Comparison of ENCODE assay signal across 25 cellular contexts in genomic region chr1:18290740-18291412, GRCh38.
A peak's percentile ranks its signal among the peaks of the same experiment; 100 is the strongest.
DNase-seq lines count a peak whose midpoint lies in the region; ATAC-seq lines count a peak whose summit lies in the region.
"Had no signal": no experiment of that assay in that cellular context is flagged by ENCODE, and none has a peak within 500 bp of the region (broad histone marks: within the 10 kb centered on the region; RNA-seq: fewer than 3 reads in every experiment).

No MANE protein-coding gene starts in this region.

- no peaks in the 10 kb centered on the region for H3K27me3 ChIP-seq in H7 (ENCODE audit: control insufficient read depth, insufficient read depth, low read length)
- no peaks in the 10 kb centered on the region for H3K27me3 ChIP-seq in NT2/D1 (ENCODE audit: insufficient read depth, insufficient read length)
- H3K27me3 ChIP-seq: BLaER1 had no signal

- DNase-seq in DMS153 (lab: John Stamatoyannopoulos, UW), result peak; percentile 74
- DNase-seq in H7, result peak; percentile 77
- no peak for DNase-seq in NT2/D1 (ENCODE audit: low read depth, low spot score)
- DNase-seq in Right ventricle myocardium inferior (ENCODE audit: missing footprints), result no peak
- no peak for DNase-seq in amniotic stem cell (lab: John Stamatoyannopoulos, UW)
- DNase-seq in activated CD4-positive, alpha-beta T cell treated with anti-CD3 and anti-CD28 coated beads, Interleukin-2, amount 10 ng/mL, durations not matched to agents 24 days and 14 days, result no peak
- DNase-seq: activated CD4-positive, alpha-beta memory T cell treated with anti-CD3 and anti-CD28 coated beads, Interleukin-2, amount 10 ng/mL, durations not matched to agents 7 days and 5 days; activated CD8-positive, alpha-beta memory T cell treated with anti-CD3 and anti-CD28 coated beads, Interleukin-2, amount 50 U/mL, for 48 hours; activated naive CD4-positive, alpha-beta T cell treated with anti-CD3 and anti-CD28 coated beads, Interleukin-2, amount 50 U/mL, for 16 hours; effector CD4-positive, alpha-beta T cell; erythroblast; IMR-90; kidney glomerular epithelial cell; NCI-H1930; NCI-H524; sigmoid colon; stimulated activated naive CD4-positive, alpha-beta T cell; SW 1271; T1000 had no signal

- intact Hi-C loops in Right ventricle myocardium inferior (cut with DNase I), result no loop called here
- intact Hi-C loops in activated CD4-positive, alpha-beta T cell treated with anti-CD3 and anti-CD28 coated beads, Interleukin-2, amount 10 ng/mL, durations not matched to agents 24 days and 14 days (cut with micrococcal nuclease), result no loop called here

- H3K36me3 ChIP-seq in H7 (replicated peaks; ENCODE audit: control insufficient read depth, insufficient read depth, low read length) (no peaks in the 10 kb centered on the region; the same call in 1 of the 2 replicates), NT2/D1 (ENCODE audit: insufficient read depth, insufficient read length, low read length) (no peaks in the 10 kb centered on the region)
- H3K36me3 ChIP-seq: BLaER1, sigmoid colon, thoracic aorta had no signal

- H3K4me3 ChIP-seq in H7 (ENCODE audit: insufficient read depth, low read depth, low read length) (no peak overlapping the region), NT2/D1 (ENCODE audit: insufficient read length, low read depth) (no peak overlapping the region), iPS-18c (ENCODE audit: insufficient read depth, low read depth, low read length) (peak overlapping the region; percentile 5; the same call in 1 of the 2 replicates)
- H3K4me3 ChIP-seq: BLaER1, sigmoid colon, thoracic aorta had no signal

- H3K36me3 Mint-ChIP-seq in activated CD4-positive, alpha-beta T cell treated with anti-CD3 and anti-CD28 coated beads, Interleukin-2, amount 10 ng/mL, durations not matched to agents 24 days and 14 days (ENCODE audit: low read depth), result no peaks in the 10 kb centered on the region

- H3K9ac ChIP-seq in NT2/D1 (ENCODE audit: insufficient read length, low read depth), result peak overlapping the region; percentile 64
- H3K9ac ChIP-seq: BLaER1 had no signal

- ATAC-seq in GM18868 (IDR thresholded peaks at IDR 0.05; ENCODE audit: unreplicated experiment), result no peak
- no peak for ATAC-seq in Right ventricle myocardium inferior
- ATAC-seq: activated CD4-positive, CD25-positive, alpha-beta regulatory T cell treated with anti-CD3 and anti-CD28 coated beads, Interleukin-2, amount 50 U/mL, for 24 hours; activated T-helper 17 cell treated with anti-CD3 and anti-CD28 coated beads, Interleukin-2, amount 50 U/mL, for 72 hours had no signal

- no peaks in the 10 kb centered on the region for H3K4me1 Mint-ChIP-seq in activated CD4-positive, alpha-beta T cell treated with anti-CD3 and anti-CD28 coated beads, Interleukin-2, amount 10 ng/mL, durations not matched to agents 24 days and 14 days
- H3K4me1 Mint-ChIP-seq: activated CD4-positive, alpha-beta memory T cell treated with anti-CD3 and anti-CD28 coated beads, Interleukin-2, amount 10 ng/mL, durations not matched to agents 7 days and 5 days; activated T-helper 17 cell treated with anti-CD3 and anti-CD28 coated beads, Interleukin-2, amount 50 U/mL, for 72 hours had no signal

- no peaks in the 10 kb centered on the region for H3K9me3 ChIP-seq in NT2/D1 (ENCODE audit: insufficient read depth, low read length)
- peaks cover 4% of the 10 kb centered on the region for H3K9me3 ChIP-seq in iPS-18c (ENCODE audit: control insufficient read depth, insufficient read depth, low read length)
- H3K9me3 ChIP-seq: BLaER1, sigmoid colon, thoracic aorta had no signal

- H3K27me3 Mint-ChIP-seq in activated CD4-positive, alpha-beta T cell treated with anti-CD3 and anti-CD28 coated beads, Interleukin-2, amount 10 ng/mL, durations not matched to agents 24 days and 14 days, result peaks cover 3% of the 10 kb centered on the region

- no peak overlapping the region for H3K4me3 Mint-ChIP-seq in activated CD4-positive, alpha-beta T cell treated with anti-CD3 and anti-CD28 coated beads, Interleukin-2, amount 10 ng/mL, durations not matched to agents 24 days and 14 days
- H3K4me3 Mint-ChIP-seq: activated CD4-positive, alpha-beta memory T cell treated with anti-CD3 and anti-CD28 coated beads, Interleukin-2, amount 10 ng/mL, durations not matched to agents 7 days and 5 days; activated T-helper 17 cell treated with anti-CD3 and anti-CD28 coated beads, Interleukin-2, amount 50 U/mL, for 72 hours had no signal

- peaks cover 27% of the 10 kb centered on the region for H3K4me1 ChIP-seq in NT2/D1 (ENCODE audit: insufficient read depth, insufficient read length)
- H3K4me1 ChIP-seq: sigmoid colon had no signal

- no peaks in the 10 kb centered on the region for H3K9me3 Mint-ChIP-seq in activated CD4-positive, alpha-beta T cell treated with anti-CD3 and anti-CD28 coated beads, Interleukin-2, amount 10 ng/mL, durations not matched to agents 24 days and 14 days
- H3K9me3 Mint-ChIP-seq: activated CD4-positive, alpha-beta memory T cell treated with anti-CD3 and anti-CD28 coated beads, Interleukin-2, amount 10 ng/mL, durations not matched to agents 7 days and 5 days; activated T-helper 17 cell treated with anti-CD3 and anti-CD28 coated beads, Interleukin-2, amount 50 U/mL, for 72 hours had no signal

- H3K27ac Mint-ChIP-seq in activated CD4-positive, alpha-beta T cell treated with anti-CD3 and anti-CD28 coated beads, Interleukin-2, amount 10 ng/mL, durations not matched to agents 24 days and 14 days, result no peak overlapping the region
- H3K27ac Mint-ChIP-seq: activated CD4-positive, alpha-beta memory T cell treated with anti-CD3 and anti-CD28 coated beads, Interleukin-2, amount 10 ng/mL, durations not matched to agents 7 days and 5 days; activated T-helper 17 cell treated with anti-CD3 and anti-CD28 coated beads, Interleukin-2, amount 50 U/mL, for 72 hours had no signal

Comparison
In these comparisons a context has a peak if more than half of its experiments do, and no peak if none do; other contexts are left out.
1. DNase-seq: peak in DMS153 (single experiment) and H7 (single experiment); none in NT2/D1 (single experiment), Right ventricle myocardium inferior (single experiment), amniotic stem cell (single experiment) and activated CD4-positive, alpha-beta T cell treated with anti-CD3 and anti-CD28 coated beads, Interleukin-2, amount 10 ng/mL, durations not matched to agents 24 days and 14 days (single experiment).